Comparison of ENCODE assay signal across 8 cellular contexts in the genomic region with DNA sequence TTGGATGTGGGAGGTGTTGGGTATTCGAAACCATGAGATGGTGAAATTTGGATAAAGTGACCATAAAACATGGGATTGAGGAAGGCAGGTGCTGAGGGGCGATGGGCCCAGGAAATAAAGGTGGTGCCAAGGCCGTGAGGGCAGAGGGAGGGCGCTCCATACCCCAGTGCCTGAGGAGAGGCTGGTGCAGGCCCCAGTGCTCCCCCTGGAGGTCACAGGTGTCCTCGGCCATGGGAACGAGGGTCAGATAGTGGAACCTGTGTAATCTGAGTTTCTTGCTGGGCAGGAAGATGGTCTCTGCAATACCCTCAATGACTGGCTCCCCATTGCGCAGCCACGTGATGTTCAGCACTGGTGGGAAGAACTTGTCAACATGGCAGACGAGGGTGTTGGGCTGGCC. TPM values are rescaled to one million over a fixed set of nuclear protein-coding genes. Genes with fewer than 3 reads are reported as not detected.
DNase-seq lines count a peak whose midpoint lies in the region; ATAC-seq and TF ChIP-seq lines count a peak whose summit lies in the region.

No MANE protein-coding gene starts in this region.

- H3K27me3 Mint-ChIP-seq in IgD-negative memory B cell: no peaks in the 10 kb centered on the region

- peak; percentile 45 for TF ChIP-seq CTCF in fibroblast of pulmonary artery (IDR thresholded peaks at IDR 0.05; ENCODE audit: low read length, missing control alignments)

- H3K4me3 ChIP-seq in fibroblast of pulmonary artery (replicated peaks; ENCODE audit: low read depth, low read length): no peak overlapping the region

- H3K36me3 Mint-ChIP-seq in IgD-negative memory B cell: peaks cover 2% of the 10 kb centered on the region

- peaks cover 20 to 55% (median 31%) of the 10 kb centered on the region in 3 donors for H3K4me1 Mint-ChIP-seq in IgD-negative memory B cell

- DNase-seq in AG08396 (ENCODE audit: low spot score) (peak; percentile 26), fibroblast of pulmonary artery (ENCODE audit: low read depth) (no peak), anterior cingulate cortex (lab: John Stamatoyannopoulos, UW) (no peak), T1000 (lab: John Stamatoyannopoulos, UW) (no peak)
- DNase-seq in activated CD8-positive, alpha-beta memory T cell treated with anti-CD3 and anti-CD28 coated beads for 4 hours (ENCODE audit: low read depth in 2 of 2): peak; percentile 21 to 28
- peak; percentile 62 for DNase-seq in stimulated activated CD4-positive, alpha-beta T cell treated with anti-CD3 and anti-CD28 coated beads, Interleukin-1b, Interleukin-23, amount 100 ng/mL, for 48 hours

- H3K27ac Mint-ChIP-seq in IgD-negative memory B cell: peak overlapping the region; percentile 83 to 87 (median 86)

- no peak overlapping the region for H3K4me3 Mint-ChIP-seq in IgD-negative memory B cell

- H3K9me3 Mint-ChIP-seq in IgD-negative memory B cell: no peaks in the 10 kb centered on the region

- ATAC-seq in HG02852 (IDR thresholded peaks at IDR 0.05; ENCODE audit: unreplicated experiment): no peak

RNA-seq across cellular contexts. Expression of a gene that starts 16.2 kb away (rescaled TPM):
- polyA plus RNA-seq in IgD-negative memory B cell: 2,247 TPM

RNA-seq across cellular contexts. Expression of a gene that starts 18.5 kb away (rescaled TPM):
- 2,568 TPM for polyA plus RNA-seq in IgD-negative memory B cell

Comparison
In these comparisons a context has a peak if more than half of its experiments do, and no peak if none do; other contexts are left out.
1. DNase-seq: peak in AG08396 (single experiment), activated CD8-positive, alpha-beta memory T cell treated with anti-CD3 and anti-CD28 coated beads for 4 hours (2 of 2) and stimulated activated CD4-positive, alpha-beta T cell treated with anti-CD3 and anti-CD28 coated beads, Interleukin-1b, Interleukin-23, amount 100 ng/mL, for 48 hours (single experiment); none in fibroblast of pulmonary artery (single experiment), anterior cingulate cortex (0 of 58) and T1000 (single experiment).